ENCODE assay signal across 1 cellular context in the genomic region with DNA sequence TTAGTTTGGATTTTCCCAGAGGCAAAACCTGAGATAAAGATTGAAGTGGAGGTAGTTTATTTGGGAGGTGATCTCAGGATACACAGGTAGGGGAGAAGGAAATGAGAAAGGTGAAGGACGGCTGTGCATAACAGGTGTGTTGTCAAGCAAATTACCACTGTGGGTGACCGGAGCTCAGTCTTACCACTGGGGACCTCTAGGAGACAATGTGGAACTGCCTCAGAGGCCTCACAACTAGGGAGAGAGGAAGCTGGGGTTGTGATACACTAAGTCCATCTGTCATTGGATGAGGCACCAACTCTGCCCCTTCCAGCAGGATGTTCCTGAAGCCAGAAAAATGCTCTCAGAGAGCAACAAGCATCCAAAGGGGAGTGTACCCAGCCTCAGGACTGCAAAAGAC.
TF ChIP-seq lines count a peak whose summit lies in the region.

No MANE protein-coding gene starts in this region.

TF ChIP-seq in K562, 482 proteins besides CTCF, POLR2A, EP300 and RAD21 (continued from another document):
- TF ChIP-seq ETV6 (IDR thresholded peaks at IDR 0.05; ENCODE audit: borderline replicate concordance in 1 of 2, low read depth in 2 of 2, low read length in 1 of 2) (no peak), ETV6 (CRISPR knock-in tag; IDR thresholded peaks at IDR 0.05; ENCODE audit: borderline replicate concordance) (no peak), JUNB (CRISPR knock-in tag; conservative IDR thresholded peaks at IDR 0.05) (no peak), XRCC3 (IDR thresholded peaks at IDR 0.05) (no peak), TCF7 (IDR thresholded peaks at IDR 0.05; ENCODE audit: borderline replicate concordance) (no peak)
- TF ChIP-seq, protein P1, sequence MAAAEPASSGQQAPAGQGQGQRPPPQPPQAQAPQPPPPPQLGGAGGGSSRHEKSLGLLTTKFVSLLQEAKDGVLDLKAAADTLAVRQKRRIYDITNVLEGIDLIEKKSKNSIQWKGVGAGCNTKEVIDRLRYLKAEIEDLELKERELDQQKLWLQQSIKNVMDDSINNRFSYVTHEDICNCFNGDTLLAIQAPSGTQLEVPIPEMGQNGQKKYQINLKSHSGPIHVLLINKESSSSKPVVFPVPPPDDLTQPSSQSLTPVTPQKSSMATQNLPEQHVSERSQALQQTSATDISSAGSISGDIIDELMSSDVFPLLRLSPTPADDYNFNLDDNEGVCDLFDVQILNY (CRISPR knock-in tag; IDR thresholded peaks at IDR 0.05): no peak
- TF ChIP-seq, protein P2, sequence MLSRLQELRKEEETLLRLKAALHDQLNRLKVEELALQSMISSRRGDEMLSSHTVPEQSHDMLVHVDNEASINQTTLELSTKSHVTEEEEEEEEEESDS (CRISPR knock-in tag; IDR thresholded peaks at IDR 0.05): no peak
